In genomic region chr15:50686468-50687301, GRCh38 we compare ENCODE assay signal across 1 cellular context.
A peak's percentile ranks its signal among the peaks of the same experiment; 100 is the strongest.
TF ChIP-seq lines count a peak whose summit lies in the region.

Gene TRPM7, minus strand, starts transcription at chr15:50686797. Its CDS starts 264 bp downstream, at chr15:50686533.

TF ChIP-seq in GM12878, 131 proteins besides CTCF, POLR2A, EP300 and RAD21 (continued from another document):
- TF ChIP-seq CREM (IDR thresholded peaks at IDR 0.05; ENCODE audit: low read depth) = peak; percentile 53; the same call in 1 of the 2 replicates
- peak; percentile 52 for TF ChIP-seq NR2C1 (IDR thresholded peaks at IDR 0.05)
- peak; percentile 90 for TF ChIP-seq SMARCA5 (IDR thresholded peaks at IDR 0.05)
- TF ChIP-seq CBFB (IDR thresholded peaks at IDR 0.05; ENCODE audit: low read depth) = peak; percentile 19
- no peak for TF ChIP-seq MEF2B (IDR thresholded peaks at IDR 0.05; ENCODE audit: partially characterized antibody, poor library complexity, severe bottlenecking)
- TF ChIP-seq NFYA (IDR thresholded peaks at IDR 0.05; ENCODE audit: borderline replicate concordance, low read depth, low read length) = no peak
- peak; percentile 88 for TF ChIP-seq BACH1 (IDR thresholded peaks at IDR 0.05; ENCODE audit: borderline replicate concordance)
- no peak for TF ChIP-seq SPI1 (IDR thresholded peaks at IDR 0.05; ENCODE audit: borderline replicate concordance, insufficient read depth, low read depth, low read length)
- peak; percentile 58; the same call in 1 of the 2 replicates for TF ChIP-seq CHD1 (IDR thresholded peaks at IDR 0.05; ENCODE audit: low read depth, low read length)
- 0 out of 2 replicates have a peak, but pooled peaks have one; percentile 29 for TF ChIP-seq BCL11A (IDR thresholded peaks at IDR 0.05; ENCODE audit: low read depth, low read length)
- TF ChIP-seq IRF5 (IDR thresholded peaks at IDR 0.05; ENCODE audit: borderline replicate concordance) = no peak
- peak; percentile 94 for TF ChIP-seq PML (IDR thresholded peaks at IDR 0.05; ENCODE audit: low read length)
- peak; percentile 72 for TF ChIP-seq BCL3 (IDR thresholded peaks at IDR 0.05; ENCODE audit: borderline replicate concordance, insufficient read depth, low read depth, low read length, poor library complexity, severe bottlenecking)
- no peak for TF ChIP-seq ZNF592 (IDR thresholded peaks at IDR 0.05)
- TF ChIP-seq DPF2 (IDR thresholded peaks at IDR 0.05) = 0 out of 2 replicates have a peak, but pooled peaks have one; percentile 59
- no peak; the same call in 1 of the 2 replicates for TF ChIP-seq MTA3 (IDR thresholded peaks at IDR 0.05; ENCODE audit: borderline replicate concordance, low read length)
- no peak for TF ChIP-seq WRNIP1 (IDR thresholded peaks at IDR 0.05; ENCODE audit: borderline replicate concordance, low read depth, low read length)
- TF ChIP-seq ZNF622 (IDR thresholded peaks at IDR 0.05) = no peak
- peak; percentile 19; the same call in 1 of the 2 replicates for TF ChIP-seq CHD2 (IDR thresholded peaks at IDR 0.05; ENCODE audit: borderline replicate concordance, low read depth, low read length)
- TF ChIP-seq NBN (IDR thresholded peaks at IDR 0.05) = no peak; the same call in none of the 2 replicates
- peak; percentile 39; the same call in 1 of the 2 replicates for TF ChIP-seq TCF3 (IDR thresholded peaks at IDR 0.05; ENCODE audit: borderline replicate concordance, insufficient read depth, low read depth, low read length)
- 0 out of 2 replicates have a peak, but pooled peaks have one; percentile 9 for TF ChIP-seq ATF7 (IDR thresholded peaks at IDR 0.05; ENCODE audit: low read depth)
- TF ChIP-seq ZNF384 (IDR thresholded peaks at IDR 0.05; ENCODE audit: borderline replicate concordance, low read depth, low read length) = no peak
- no peak for TF ChIP-seq SMC3 (IDR thresholded peaks at IDR 0.05; ENCODE audit: borderline replicate concordance, low read length)
- TF ChIP-seq FOS (IDR thresholded peaks at IDR 0.05; ENCODE audit: borderline replicate concordance, extremely low read depth, insufficient read length) = peak; percentile 39
- no peak for TF ChIP-seq SIX5 (IDR thresholded peaks at IDR 0.05; ENCODE audit: low read depth, low read length, severe bottlenecking)
- no peak for TF ChIP-seq GABPA (IDR thresholded peaks at IDR 0.05; ENCODE audit: low read depth)
- no peak; the same call in 1 of the 2 replicates for TF ChIP-seq PAX5 (IDR thresholded peaks at IDR 0.05; ENCODE audit: borderline replicate concordance, low read depth, low read length)
- 0 out of 4 replicates have a peak, but pooled peaks of 1 of the 2 experiments have one; percentile 8 for TF ChIP-seq IKZF2 (IDR thresholded peaks at IDR 0.05)
- TF ChIP-seq CEBPZ (IDR thresholded peaks at IDR 0.05; ENCODE audit: low read depth, low read length) = no peak
- 0 out of 2 replicates have a peak, but pooled peaks have one; percentile 43 for TF ChIP-seq E2F4 (IDR thresholded peaks at IDR 0.05; ENCODE audit: low read depth, low read length)
- 0 out of 2 replicates have a peak, but pooled peaks have one; percentile 48 for TF ChIP-seq ASH2L (IDR thresholded peaks at IDR 0.05; ENCODE audit: borderline replicate concordance, low read depth)
- TF ChIP-seq GATAD2B (conservative IDR thresholded peaks at IDR 0.05; ENCODE audit: low read depth) = peak; percentile 78
- no peak for TF ChIP-seq SUPT20H (IDR thresholded peaks at IDR 0.05; ENCODE audit: borderline replicate concordance, control insufficient read depth, low read depth, low read length)
- no peak; a peak in 1 of 4 replicates for TF ChIP-seq ETV6 (conservative IDR thresholded peaks at IDR 0.05 in 1 of 2, IDR thresholded peaks at IDR 0.05 in 1 of 2; ENCODE audit: borderline replicate concordance in 1 of 2, low read depth in 1 of 2)
- peak; percentile 22; the same call in 1 of the 2 replicates for TF ChIP-seq RUNX3 (IDR thresholded peaks at IDR 0.05; ENCODE audit: low read length)
- no peak for TF ChIP-seq PRDM15 (CRISPR knock-in tag; IDR thresholded peaks at IDR 0.05)
